1 cellular context compared by ENCODE assay signal in genomic region chr3:66370179-66370578, GRCh38.
TF ChIP-seq lines count a peak whose summit lies in the region.

No MANE protein-coding gene starts in this region.

TF ChIP-seq in GM23338, 12 proteins besides CTCF, POLR2A, EP300 and RAD21 (continued from another document):
- TF ChIP-seq ZNF462 (CRISPR knock-in tag; IDR thresholded peaks at IDR 0.05), result no peak
- TF ChIP-seq JUNB (IDR thresholded peaks at IDR 0.05; ENCODE audit: unreplicated experiment), result no peak
- no peak for TF ChIP-seq POLR2AphosphoS5 (IDR thresholded peaks at IDR 0.05; ENCODE audit: low read depth)
- TF ChIP-seq CREB1 (CRISPR knock-in tag; IDR thresholded peaks at IDR 0.05; ENCODE audit: low read depth), result no peak
